8 cellular contexts compared by ENCODE assay signal in the genomic region with DNA sequence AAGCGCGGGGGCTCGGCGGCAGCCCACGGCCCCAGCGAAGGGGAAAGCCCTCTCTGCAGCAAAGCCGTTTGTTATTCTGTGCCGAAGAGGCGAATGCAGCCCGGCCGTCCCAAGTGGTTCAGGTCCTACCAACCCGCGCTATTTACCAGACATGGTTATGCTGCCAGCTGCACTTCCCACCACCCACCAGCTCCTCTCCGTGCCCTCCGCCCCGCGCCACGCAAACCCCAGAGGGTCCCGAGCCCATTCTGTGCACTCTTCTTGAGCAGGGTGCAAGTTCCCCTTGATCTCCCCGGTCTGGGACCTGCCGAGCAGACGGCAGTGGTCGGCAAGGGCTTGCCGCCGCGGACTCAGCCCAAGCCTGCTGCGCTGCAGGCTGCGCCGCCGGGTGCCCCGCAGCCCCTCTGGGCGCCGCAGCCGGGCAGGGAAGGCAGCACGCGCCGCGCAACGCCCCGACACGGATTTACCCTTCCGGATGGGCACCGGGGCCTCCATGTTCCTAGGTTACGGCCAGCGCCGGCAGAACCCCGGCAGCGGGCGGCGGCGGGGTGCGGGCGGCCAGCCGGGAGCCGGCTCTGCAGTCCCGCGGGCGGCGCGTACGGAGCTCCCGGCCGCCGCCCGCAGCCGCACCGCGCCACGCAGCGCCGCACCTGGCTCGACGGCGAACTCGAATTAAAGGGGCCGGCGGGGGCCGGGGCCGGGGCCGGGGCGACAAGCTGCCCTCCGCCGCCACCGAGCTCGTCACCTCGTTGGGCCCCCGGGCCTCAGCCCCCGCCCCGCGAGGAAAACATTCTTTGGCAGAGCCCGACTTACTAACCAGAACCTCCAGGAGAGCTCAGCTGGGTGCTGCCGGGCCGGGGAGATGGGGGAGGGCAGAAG.
DNase-seq lines count a peak whose midpoint lies in the region; ATAC-seq lines count a peak whose summit lies in the region.

No MANE protein-coding gene starts in this region.

- no peak for ATAC-seq in HG03521 (IDR thresholded peaks at IDR 0.05; ENCODE audit: unreplicated experiment)

- no peaks in the 10 kb centered on the region for H3K9me3 ChIP-seq in iPS-15b (ENCODE audit: control insufficient read depth, insufficient read depth, low read length)

- peaks cover 9% of the 10 kb centered on the region for H3K4me1 ChIP-seq in iPS-15b (ENCODE audit: control insufficient read depth, insufficient read depth, low read length)

- peak; percentile 71 for DNase-seq in activated CD8-positive, alpha-beta memory T cell treated with anti-CD3 and anti-CD28 coated beads for 24 hours
- no peak for DNase-seq in activated CD8-positive, alpha-beta memory T cell treated with anti-CD3 and anti-CD28 coated beads, Interleukin-2, amount 50 U/mL, for 4 hours
- peak; percentile 30 for DNase-seq in activated naive CD4-positive, alpha-beta T cell treated with anti-CD3 and anti-CD28 coated beads, Interleukin-2, amount 50 U/mL, for 16 hours
- DNase-seq in skeletal muscle cell (ENCODE audit: low read depth) (no peak), DMS153 treated with DMSO at 0.1 percent for 48 hours (lab: John Stamatoyannopoulos, UW; ENCODE audit: unreplicated experiment) (no peak), SKM-1 treated with dmso at 0.1 percent for 144 hours (lab: John Stamatoyannopoulos, UW; ENCODE audit: unreplicated experiment) (no peak)

- peak overlapping the region; percentile 80 for H3K4me3 ChIP-seq in iPS-15b (ENCODE audit: low read depth, low read length)
- H3K4me3 ChIP-seq in skeletal muscle cell (ENCODE audit: low read depth, low read length), result peak overlapping the region; percentile 43

- no peak overlapping the region for H3K9ac ChIP-seq in iPS-15b (ENCODE audit: low read depth, low read length)

- H3K27me3 ChIP-seq in iPS-15b (ENCODE audit: control insufficient read depth, insufficient read depth, low read length), result peaks cover 86% of the 10 kb centered on the region

- H3K36me3 ChIP-seq in iPS-15b (ENCODE audit: control insufficient read depth, insufficient read depth, low read length), result no peaks in the 10 kb centered on the region

Comparison
In these comparisons a context has a peak if more than half of its experiments do, and no peak if none do; other contexts are left out.
1. DNase-seq: peak in activated CD8-positive, alpha-beta memory T cell treated with anti-CD3 and anti-CD28 coated beads for 24 hours (single experiment) and activated naive CD4-positive, alpha-beta T cell treated with anti-CD3 and anti-CD28 coated beads, Interleukin-2, amount 50 U/mL, for 16 hours (single experiment); none in activated CD8-positive, alpha-beta memory T cell treated with anti-CD3 and anti-CD28 coated beads, Interleukin-2, amount 50 U/mL, for 4 hours (single experiment), skeletal muscle cell (single experiment), DMS153 treated with DMSO at 0.1 percent for 48 hours (single experiment) and SKM-1 treated with dmso at 0.1 percent for 144 hours (single experiment).